In genomic region chr2:163698857-163699256, GRCh38 we compare ENCODE assay signal across 19 cellular contexts. TPM values are rescaled to one million over a fixed set of nuclear protein-coding genes. Genes with fewer than 3 reads are reported as not detected.
DNase-seq lines count a peak whose midpoint lies in the region; ATAC-seq and TF ChIP-seq lines count a peak whose summit lies in the region.
"Had no signal": no experiment of that assay in that cellular context is flagged by ENCODE, and none has a peak within 500 bp of the region (broad histone marks: within the 10 kb centered on the region; RNA-seq: fewer than 3 reads in every experiment).

No MANE protein-coding gene starts in this region.

- no peak for ATAC-seq in GM21515 (IDR thresholded peaks at IDR 0.05; ENCODE audit: unreplicated experiment)
- no peak for ATAC-seq in HG03432 (IDR thresholded peaks at IDR 0.05; ENCODE audit: unreplicated experiment)
- ATAC-seq: K562 had no signal

- H3K4me3 ChIP-seq in astrocyte of the cerebellum (ENCODE audit: low read depth, low read length) = no peak overlapping the region
- H3K4me3 ChIP-seq: BLaER1 treated with 17β-estradiol and CSF1 and Interleukin-3, amounts not matched to agents 10 nM and 100 nM; K562; sigmoid colon had no signal

- DNase-seq in HT1080 (ENCODE audit: low read depth) (peak; percentile 10), astrocyte of the cerebellum (ENCODE audit: low read depth) (peak; percentile 58), iPS DF 4.7 (ENCODE audit: extremely low read depth, low spot score) (peak; percentile 78), smooth muscle cell of the brain vasculature (ENCODE audit: low read depth, low spot score) (peak; percentile 47), MV-4-11 (lab: John Stamatoyannopoulos, UW) (no peak)
- DNase-seq: activated CD4-positive, CD25-positive, alpha-beta regulatory T cell; activated effector memory CD4-positive, alpha-beta T cell treated with anti-CD3 and anti-CD28 coated beads, Interleukin-2, amount 50 U/mL, for 16 hours; dermis blood vessel endothelial cell; DMS153; erythroblast; kidney; NCI-H1105; sigmoid colon; stimulated activated CD4-positive, alpha-beta T cell treated with anti-CD3 and anti-CD28 coated beads, Interleukin-2, amount 100 ng/mL, for 48 hours; stimulated activated CD8-positive, alpha-beta memory T cell treated with anti-CD3 and anti-CD28 coated beads, Interleukin-4, amount 100 ng/mL, for 48 hours had no signal

- in situ Hi-C loops in astrocyte of the cerebellum (cut with HindIII; ENCODE audit: low sequenced_read_pairs) = no loop called here

- peak; percentile 11 for TF ChIP-seq CTCF in astrocyte of the cerebellum (IDR thresholded peaks at IDR 0.05; ENCODE audit: low read depth, low read length, missing control alignments)

RNA-seq across cellular contexts. Expression of gene FIGN, which starts 37.0 kb away (rescaled TPM):
- total RNA-seq in HT1080 (2014; rRNA removed; shearing (Covaris generic)) = 0.43 and 1.7 TPM in 2 replicates
- 0.95 and 1.3 TPM in 2 replicates for polyA plus RNA-seq in HT1080 (2015; cell fraction: cytosol; rRNA removed)
- polyA plus RNA-seq in HT1080 (2015; cell fraction: nucleus; rRNA removed) = 2.7 and 3.3 TPM in 2 replicates
- polyA plus RNA-seq: K562 had no signal
